1 cellular context compared by ENCODE assay signal in genomic region chr3:141110322-141110721, GRCh38.
TF ChIP-seq lines count a peak whose summit lies in the region.

No MANE protein-coding gene starts in this region.

TF ChIP-seq in HepG2, 621 proteins besides CTCF, POLR2A, EP300 and RAD21 (continued from another document):
- TF ChIP-seq AFF4 (CRISPR knock-in tag; IDR thresholded peaks at IDR 0.05) (no peak), MIER3 (CRISPR knock-in tag; IDR thresholded peaks at IDR 0.05; ENCODE audit: borderline replicate concordance) (no peak)
TF ChIP-seq in HepG2: peak in this region for 1.
